In the genomic region with DNA sequence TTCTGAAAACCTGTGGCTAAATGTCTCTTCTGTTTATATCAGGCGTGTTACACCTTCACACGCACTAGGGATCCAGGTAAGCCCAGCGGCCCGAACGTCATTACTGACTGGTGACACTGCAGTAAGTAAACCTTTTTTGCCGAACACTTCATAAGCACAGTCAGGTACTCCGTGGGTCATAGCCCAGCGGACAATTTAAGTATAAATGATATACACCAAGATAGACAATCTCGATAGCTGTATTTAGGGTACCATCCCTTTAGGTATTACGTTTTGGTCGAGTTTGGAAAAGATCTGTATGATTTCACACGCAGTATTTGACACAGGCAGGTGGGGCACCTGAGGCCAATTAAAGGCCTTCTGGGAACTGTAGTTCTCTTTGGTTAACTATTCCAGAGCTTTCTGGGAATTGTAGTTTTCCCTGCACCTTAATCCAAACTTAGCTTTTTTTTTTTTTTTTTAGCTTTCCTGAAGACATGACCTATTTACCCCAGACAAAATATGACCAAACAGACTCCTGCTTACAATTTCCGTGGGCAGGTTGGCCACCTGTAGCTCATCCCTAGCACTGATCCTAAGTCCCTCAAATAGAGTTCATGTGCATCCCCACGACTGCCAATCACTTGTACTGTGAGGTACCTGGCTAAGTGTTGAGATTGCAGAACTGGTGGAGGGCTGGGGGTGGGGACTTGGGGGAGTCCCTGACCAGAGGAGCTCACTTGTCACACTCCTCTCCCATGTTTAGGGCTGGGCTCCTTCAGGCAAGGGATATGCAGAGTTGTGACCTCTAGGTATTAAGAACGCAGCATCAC, we compare ENCODE assay signal across 2 cellular contexts.
TF ChIP-seq lines count a peak whose summit lies in the region.

No MANE protein-coding gene starts in this region.

TF ChIP-seq in Ishikawa, 13 proteins besides CTCF, POLR2A, EP300 and RAD21:
- no peak for TF ChIP-seq EGR1 (IDR thresholded peaks at IDR 0.05)
- TF ChIP-seq, protein P1, sequence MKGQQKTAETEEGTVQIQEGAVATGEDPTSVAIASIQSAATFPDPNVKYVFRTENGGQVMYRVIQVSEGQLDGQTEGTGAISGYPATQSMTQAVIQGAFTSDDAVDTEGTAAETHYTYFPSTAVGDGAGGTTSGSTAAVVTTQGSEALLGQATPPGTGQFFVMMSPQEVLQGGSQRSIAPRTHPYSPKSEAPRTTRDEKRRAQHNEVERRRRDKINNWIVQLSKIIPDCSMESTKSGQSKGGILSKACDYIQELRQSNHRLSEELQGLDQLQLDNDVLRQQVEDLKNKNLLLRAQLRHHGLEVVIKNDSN (IDR thresholded peaks at IDR 0.05): peak; percentile 67

TF ChIP-seq in GM12878, 131 proteins besides CTCF, POLR2A, EP300 and RAD21:
- TF ChIP-seq SREBF1 (IDR thresholded peaks at IDR 0.05; ENCODE audit: low read length): peak; percentile 37; the same call in 1 of the 2 replicates
- no peak for TF ChIP-seq RCOR1 (conservative IDR thresholded peaks at IDR 0.05; ENCODE audit: low read depth, low read length)
- TF ChIP-seq, protein P2, sequence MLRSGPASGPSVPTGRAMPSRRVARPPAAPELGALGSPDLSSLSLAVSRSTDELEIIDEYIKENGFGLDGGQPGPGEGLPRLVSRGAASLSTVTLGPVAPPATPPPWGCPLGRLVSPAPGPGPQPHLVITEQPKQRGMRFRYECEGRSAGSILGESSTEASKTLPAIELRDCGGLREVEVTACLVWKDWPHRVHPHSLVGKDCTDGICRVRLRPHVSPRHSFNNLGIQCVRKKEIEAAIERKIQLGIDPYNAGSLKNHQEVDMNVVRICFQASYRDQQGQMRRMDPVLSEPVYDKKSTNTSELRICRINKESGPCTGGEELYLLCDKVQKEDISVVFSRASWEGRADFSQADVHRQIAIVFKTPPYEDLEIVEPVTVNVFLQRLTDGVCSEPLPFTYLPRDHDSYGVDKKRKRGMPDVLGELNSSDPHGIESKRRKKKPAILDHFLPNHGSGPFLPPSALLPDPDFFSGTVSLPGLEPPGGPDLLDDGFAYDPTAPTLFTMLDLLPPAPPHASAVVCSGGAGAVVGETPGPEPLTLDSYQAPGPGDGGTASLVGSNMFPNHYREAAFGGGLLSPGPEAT (IDR thresholded peaks at IDR 0.05; ENCODE audit: low read depth): peak; percentile 44
- 0 out of 2 replicates have a peak, but pooled peaks have one; percentile 30 for TF ChIP-seq YY1 (IDR thresholded peaks at IDR 0.05; ENCODE audit: low read depth, low read length)
- no peak for TF ChIP-seq POLR2AphosphoS5 (IDR thresholded peaks at IDR 0.05; ENCODE audit: low read length)
- TF ChIP-seq PML (IDR thresholded peaks at IDR 0.05; ENCODE audit: low read length): no peak
- no peak for TF ChIP-seq SUZ12 (IDR thresholded peaks at IDR 0.05; ENCODE audit: unreplicated experiment)
- peak; percentile 49; the same call in 1 of the 2 replicates for TF ChIP-seq CREM (IDR thresholded peaks at IDR 0.05; ENCODE audit: low read depth)
- TF ChIP-seq RFX5 (IDR thresholded peaks at IDR 0.05; ENCODE audit: low read depth, low read length): no peak
- 0 out of 2 replicates have a peak, but pooled peaks have one; percentile 17 for TF ChIP-seq SIN3A (IDR thresholded peaks at IDR 0.05; ENCODE audit: low read depth, low read length)
- no peak for TF ChIP-seq E4F1 (IDR thresholded peaks at IDR 0.05; ENCODE audit: borderline replicate concordance, partially characterized antibody)
- peak; percentile 65; the same call in 1 of the 2 replicates for TF ChIP-seq MTA3 (IDR thresholded peaks at IDR 0.05; ENCODE audit: borderline replicate concordance, low read length)
- TF ChIP-seq, protein P3, sequence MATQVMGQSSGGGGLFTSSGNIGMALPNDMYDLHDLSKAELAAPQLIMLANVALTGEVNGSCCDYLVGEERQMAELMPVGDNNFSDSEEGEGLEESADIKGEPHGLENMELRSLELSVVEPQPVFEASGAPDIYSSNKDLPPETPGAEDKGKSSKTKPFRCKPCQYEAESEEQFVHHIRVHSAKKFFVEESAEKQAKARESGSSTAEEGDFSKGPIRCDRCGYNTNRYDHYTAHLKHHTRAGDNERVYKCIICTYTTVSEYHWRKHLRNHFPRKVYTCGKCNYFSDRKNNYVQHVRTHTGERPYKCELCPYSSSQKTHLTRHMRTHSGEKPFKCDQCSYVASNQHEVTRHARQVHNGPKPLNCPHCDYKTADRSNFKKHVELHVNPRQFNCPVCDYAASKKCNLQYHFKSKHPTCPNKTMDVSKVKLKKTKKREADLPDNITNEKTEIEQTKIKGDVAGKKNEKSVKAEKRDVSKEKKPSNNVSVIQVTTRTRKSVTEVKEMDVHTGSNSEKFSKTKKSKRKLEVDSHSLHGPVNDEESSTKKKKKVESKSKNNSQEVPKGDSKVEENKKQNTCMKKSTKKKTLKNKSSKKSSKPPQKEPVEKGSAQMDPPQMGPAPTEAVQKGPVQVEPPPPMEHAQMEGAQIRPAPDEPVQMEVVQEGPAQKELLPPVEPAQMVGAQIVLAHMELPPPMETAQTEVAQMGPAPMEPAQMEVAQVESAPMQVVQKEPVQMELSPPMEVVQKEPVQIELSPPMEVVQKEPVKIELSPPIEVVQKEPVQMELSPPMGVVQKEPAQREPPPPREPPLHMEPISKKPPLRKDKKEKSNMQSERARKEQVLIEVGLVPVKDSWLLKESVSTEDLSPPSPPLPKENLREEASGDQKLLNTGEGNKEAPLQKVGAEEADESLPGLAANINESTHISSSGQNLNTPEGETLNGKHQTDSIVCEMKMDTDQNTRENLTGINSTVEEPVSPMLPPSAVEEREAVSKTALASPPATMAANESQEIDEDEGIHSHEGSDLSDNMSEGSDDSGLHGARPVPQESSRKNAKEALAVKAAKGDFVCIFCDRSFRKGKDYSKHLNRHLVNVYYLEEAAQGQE (IDR thresholded peaks at IDR 0.05; ENCODE audit: low read depth, low read length): no peak
- TF ChIP-seq, protein P4, sequence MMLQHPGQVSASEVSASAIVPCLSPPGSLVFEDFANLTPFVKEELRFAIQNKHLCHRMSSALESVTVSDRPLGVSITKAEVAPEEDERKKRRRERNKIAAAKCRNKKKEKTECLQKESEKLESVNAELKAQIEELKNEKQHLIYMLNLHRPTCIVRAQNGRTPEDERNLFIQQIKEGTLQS (IDR thresholded peaks at IDR 0.05; ENCODE audit: borderline replicate concordance, extremely low read depth, low read depth, low read length): no peak
- TF ChIP-seq SIX5 (IDR thresholded peaks at IDR 0.05; ENCODE audit: low read depth, low read length, severe bottlenecking): peak; percentile 96
- TF ChIP-seq CBX5 (IDR thresholded peaks at IDR 0.05; ENCODE audit: low read depth): no peak
- peak; percentile 58 for TF ChIP-seq CREB1 (IDR thresholded peaks at IDR 0.05; ENCODE audit: low read depth)
- peak in 1 of 2 experiments; percentile 23; a peak in 1 of 4 replicates for TF ChIP-seq BHLHE40 (IDR thresholded peaks at IDR 0.05; ENCODE audit: borderline replicate concordance in 1 of 2, low read depth in 2 of 2, low read length in 1 of 2)
- TF ChIP-seq ZNF384 (IDR thresholded peaks at IDR 0.05; ENCODE audit: borderline replicate concordance, low read depth, low read length): peak; percentile 65
- TF ChIP-seq FOXK2 (IDR thresholded peaks at IDR 0.05): no peak
- TF ChIP-seq RUNX3 (IDR thresholded peaks at IDR 0.05; ENCODE audit: low read length): peak; percentile 32; the same call in 1 of the 2 replicates
- peak; percentile 92 for TF ChIP-seq HCFC1 (IDR thresholded peaks at IDR 0.05; ENCODE audit: low read length)
- peak; percentile 57; the same call in 1 of the 2 replicates for TF ChIP-seq RAD51 (IDR thresholded peaks at IDR 0.05)
- no peak for TF ChIP-seq NRF1 (conservative IDR thresholded peaks at IDR 0.05; ENCODE audit: low read depth, low read length)
- TF ChIP-seq POLR2AphosphoS2 (IDR thresholded peaks at IDR 0.05; ENCODE audit: low read depth, low read length): no peak
- no peak for TF ChIP-seq SUPT20H (IDR thresholded peaks at IDR 0.05; ENCODE audit: borderline replicate concordance, control insufficient read depth, low read depth, low read length)
- TF ChIP-seq NBN (IDR thresholded peaks at IDR 0.05): 0 out of 2 replicates have a peak, but pooled peaks have one; percentile 8
- TF ChIP-seq PKNOX1 (IDR thresholded peaks at IDR 0.05): peak; percentile 65
- TF ChIP-seq DPF2 (IDR thresholded peaks at IDR 0.05): no peak
- TF ChIP-seq SRF (IDR thresholded peaks at IDR 0.05; ENCODE audit: low read depth in 2 of 2, low read length in 2 of 2): no peak
- TF ChIP-seq NR2F1 (conservative IDR thresholded peaks at IDR 0.05): no peak
- TF ChIP-seq IKZF1 (conservative IDR thresholded peaks at IDR 0.05): peak; percentile 65; the same call in 1 of the 2 replicates
- TF ChIP-seq NR2C1 (IDR thresholded peaks at IDR 0.05): peak; percentile 70
- TF ChIP-seq ATF7 (IDR thresholded peaks at IDR 0.05; ENCODE audit: low read depth): peak; percentile 20; the same call in 1 of the 2 replicates
- no peak for TF ChIP-seq LARP7 (IDR thresholded peaks at IDR 0.05)
- TF ChIP-seq, protein P5, sequence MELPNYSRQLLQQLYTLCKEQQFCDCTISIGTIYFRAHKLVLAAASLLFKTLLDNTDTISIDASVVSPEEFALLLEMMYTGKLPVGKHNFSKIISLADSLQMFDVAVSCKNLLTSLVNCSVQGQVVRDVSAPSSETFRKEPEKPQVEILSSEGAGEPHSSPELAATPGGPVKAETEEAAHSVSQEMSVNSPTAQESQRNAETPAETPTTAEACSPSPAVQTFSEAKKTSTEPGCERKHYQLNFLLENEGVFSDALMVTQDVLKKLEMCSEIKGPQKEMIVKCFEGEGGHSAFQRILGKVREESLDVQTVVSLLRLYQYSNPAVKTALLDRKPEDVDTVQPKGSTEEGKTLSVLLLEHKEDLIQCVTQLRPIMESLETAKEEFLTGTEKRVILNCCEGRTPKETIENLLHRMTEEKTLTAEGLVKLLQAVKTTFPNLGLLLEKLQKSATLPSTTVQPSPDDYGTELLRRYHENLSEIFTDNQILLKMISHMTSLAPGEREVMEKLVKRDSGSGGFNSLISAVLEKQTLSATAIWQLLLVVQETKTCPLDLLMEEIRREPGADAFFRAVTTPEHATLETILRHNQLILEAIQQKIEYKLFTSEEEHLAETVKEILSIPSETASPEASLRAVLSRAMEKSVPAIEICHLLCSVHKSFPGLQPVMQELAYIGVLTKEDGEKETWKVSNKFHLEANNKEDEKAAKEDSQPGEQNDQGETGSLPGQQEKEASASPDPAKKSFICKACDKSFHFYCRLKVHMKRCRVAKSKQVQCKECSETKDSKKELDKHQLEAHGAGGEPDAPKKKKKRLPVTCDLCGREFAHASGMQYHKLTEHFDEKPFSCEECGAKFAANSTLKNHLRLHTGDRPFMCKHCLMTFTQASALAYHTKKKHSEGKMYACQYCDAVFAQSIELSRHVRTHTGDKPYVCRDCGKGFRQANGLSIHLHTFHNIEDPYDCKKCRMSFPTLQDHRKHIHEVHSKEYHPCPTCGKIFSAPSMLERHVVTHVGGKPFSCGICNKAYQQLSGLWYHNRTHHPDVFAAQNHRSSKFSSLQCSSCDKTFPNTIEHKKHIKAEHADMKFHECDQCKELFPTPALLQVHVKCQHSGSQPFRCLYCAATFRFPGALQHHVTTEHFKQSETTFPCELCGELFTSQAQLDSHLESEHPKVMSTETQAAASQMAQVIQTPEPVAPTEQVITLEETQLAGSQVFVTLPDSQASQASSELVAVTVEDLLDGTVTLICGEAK (IDR thresholded peaks at IDR 0.05; ENCODE audit: borderline replicate concordance): 0 out of 2 replicates have a peak, but pooled peaks have one; percentile 31
- no peak for TF ChIP-seq RELA (IDR thresholded peaks at IDR 0.05; ENCODE audit: borderline replicate concordance, partially characterized antibody)
TF ChIP-seq in GM12878: peak in this region for 19.
